ENCODE assay signal across 1 cellular context in the genomic region with DNA sequence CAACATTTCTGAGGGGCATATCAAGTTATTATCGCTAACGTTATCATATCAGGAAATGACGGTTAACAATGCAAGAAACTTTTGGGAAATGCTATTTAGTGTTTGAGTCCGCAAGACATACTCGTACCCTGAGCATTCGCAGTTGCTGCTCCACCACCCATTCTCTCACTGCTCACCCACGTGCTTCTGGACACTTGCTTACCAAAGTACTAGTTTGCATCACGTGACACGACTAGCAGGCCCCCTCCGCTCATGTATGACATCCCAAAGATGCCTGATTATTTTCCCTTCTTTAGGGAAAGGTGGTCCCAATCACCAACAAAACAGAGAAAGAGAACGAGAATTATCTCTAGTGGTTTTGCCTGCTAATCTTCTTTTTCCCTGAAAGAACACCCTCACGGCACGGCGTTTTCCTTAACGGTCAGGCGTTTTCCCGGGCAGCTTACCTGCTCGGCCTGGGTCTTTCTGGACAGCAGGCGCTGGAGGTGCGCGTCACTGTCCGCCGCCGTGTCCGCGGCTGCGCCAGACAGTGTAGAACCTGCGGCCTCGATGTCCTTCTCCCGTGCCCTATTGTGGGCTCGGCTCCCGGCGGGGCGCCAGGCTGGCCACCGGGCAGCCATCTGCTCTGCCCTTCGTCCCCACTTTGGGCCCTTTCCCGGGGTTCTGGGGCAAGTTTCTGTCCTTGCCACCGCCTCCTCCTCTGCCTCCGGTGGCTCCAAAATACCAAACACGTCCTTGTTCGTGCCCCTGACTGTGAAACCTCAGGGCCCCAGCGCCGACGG.
TF ChIP-seq lines count a peak whose summit lies in the region.

Gene SUPV3L1 (plus strand): TSS at position 492 of the 782 bp plus-strand sequence. CDS start 58 bp downstream, at position 550.

TF ChIP-seq in HepG2, 621 proteins besides CTCF, POLR2A, EP300 and RAD21 (continued from another document and continues in another):
- TF ChIP-seq CHD4 (IDR thresholded peaks at IDR 0.05; ENCODE audit: borderline replicate concordance, low read length) (no peak), MAFF (IDR thresholded peaks at IDR 0.05; ENCODE audit: low read depth, low read length) (no peak), ZFP91 (CRISPR knock-in tag; IDR thresholded peaks at IDR 0.05; ENCODE audit: borderline replicate concordance) (peak; percentile 70; the same call in 1 of the 2 replicates), NR2C2 (CRISPR knock-in tag; IDR thresholded peaks at IDR 0.05; ENCODE audit: borderline replicate concordance) (peak; percentile 55; the same call in 1 of the 2 replicates), ZNF549 (CRISPR knock-in tag; IDR thresholded peaks at IDR 0.05) (no peak), ZNF761 (CRISPR knock-in tag; conservative IDR thresholded peaks at IDR 0.05) (no peak), ETV5 (CRISPR knock-in tag; IDR thresholded peaks at IDR 0.05; ENCODE audit: borderline replicate concordance) (0 out of 2 replicates have a peak, but pooled peaks have one; percentile 13), ZSCAN25 (CRISPR knock-in tag; IDR thresholded peaks at IDR 0.05) (peak; percentile 47; the same call in 1 of the 2 replicates), DNMT3B (CRISPR knock-in tag; conservative IDR thresholded peaks at IDR 0.05) (0 out of 2 replicates have a peak, but pooled peaks have one; percentile 62), KAT7 (CRISPR knock-in tag; IDR thresholded peaks at IDR 0.05; ENCODE audit: borderline replicate concordance) (no peak), GTF3A (CRISPR knock-in tag; conservative IDR thresholded peaks at IDR 0.05) (no peak), ZNF737 (CRISPR knock-in tag; IDR thresholded peaks at IDR 0.05; ENCODE audit: borderline replicate concordance) (no peak), FOXM1 (CRISPR knock-in tag; IDR thresholded peaks at IDR 0.05) (no peak), ZEB1 (IDR thresholded peaks at IDR 0.05; ENCODE audit: insufficient replicate concordance, low read depth) (no peak), GRHL1 (CRISPR knock-in tag; conservative IDR thresholded peaks at IDR 0.05) (no peak), ZIK1 (CRISPR knock-in tag; IDR thresholded peaks at IDR 0.05; ENCODE audit: borderline replicate concordance, low read depth) (peak; percentile 30; the same call in 1 of the 2 replicates), ARNT (IDR thresholded peaks at IDR 0.05) (no peak), GABPA (IDR thresholded peaks at IDR 0.05; ENCODE audit: low read depth, low read length) (no peak), GABPA (CRISPR knock-in tag; IDR thresholded peaks at IDR 0.05; ENCODE audit: low read depth) (peak; percentile 54; the same call in 1 of the 2 replicates), ZFP36 (IDR thresholded peaks at IDR 0.05; ENCODE audit: borderline replicate concordance, low read depth, low read length, partially characterized antibody) (no peak), ZNF256 (CRISPR knock-in tag; conservative IDR thresholded peaks at IDR 0.05) (no peak), ATF3 (CRISPR knock-in tag; IDR thresholded peaks at IDR 0.05) (no peak), ZNF740 (CRISPR knock-in tag; IDR thresholded peaks at IDR 0.05) (no peak), HOXA9 (CRISPR knock-in tag; IDR thresholded peaks at IDR 0.05; ENCODE audit: borderline replicate concordance) (no peak), KLF6 (CRISPR knock-in tag; IDR thresholded peaks at IDR 0.05) (no peak), HOXA5 (CRISPR knock-in tag; IDR thresholded peaks at IDR 0.05) (no peak; the same call in 1 of the 2 replicates), ZNF780A (CRISPR knock-in tag; IDR thresholded peaks at IDR 0.05) (no peak), DDIT3 (CRISPR knock-in tag; IDR thresholded peaks at IDR 0.05) (no peak), ZNF136 (CRISPR knock-in tag; IDR thresholded peaks at IDR 0.05; ENCODE audit: low read depth) (no peak), ZNF12 (CRISPR knock-in tag; IDR thresholded peaks at IDR 0.05) (0 out of 2 replicates have a peak, but pooled peaks have one; percentile 10), ZNF496 (CRISPR knock-in tag; IDR thresholded peaks at IDR 0.05; ENCODE audit: insufficient replicate concordance) (no peak), ZNF350 (CRISPR knock-in tag; IDR thresholded peaks at IDR 0.05; ENCODE audit: borderline replicate concordance, low read depth) (peak; percentile 73; the same call in 1 of the 2 replicates), HMG20B (CRISPR knock-in tag; conservative IDR thresholded peaks at IDR 0.05) (no peak), AKAP8 (CRISPR knock-in tag; IDR thresholded peaks at IDR 0.05) (no peak)
- TF ChIP-seq, protein P1, sequence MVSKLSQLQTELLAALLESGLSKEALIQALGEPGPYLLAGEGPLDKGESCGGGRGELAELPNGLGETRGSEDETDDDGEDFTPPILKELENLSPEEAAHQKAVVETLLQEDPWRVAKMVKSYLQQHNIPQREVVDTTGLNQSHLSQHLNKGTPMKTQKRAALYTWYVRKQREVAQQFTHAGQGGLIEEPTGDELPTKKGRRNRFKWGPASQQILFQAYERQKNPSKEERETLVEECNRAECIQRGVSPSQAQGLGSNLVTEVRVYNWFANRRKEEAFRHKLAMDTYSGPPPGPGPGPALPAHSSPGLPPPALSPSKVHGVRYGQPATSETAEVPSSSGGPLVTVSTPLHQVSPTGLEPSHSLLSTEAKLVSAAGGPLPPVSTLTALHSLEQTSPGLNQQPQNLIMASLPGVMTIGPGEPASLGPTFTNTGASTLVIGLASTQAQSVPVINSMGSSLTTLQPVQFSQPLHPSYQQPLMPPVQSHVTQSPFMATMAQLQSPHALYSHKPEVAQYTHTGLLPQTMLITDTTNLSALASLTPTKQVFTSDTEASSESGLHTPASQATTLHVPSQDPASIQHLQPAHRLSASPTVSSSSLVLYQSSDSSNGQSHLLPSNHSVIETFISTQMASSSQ (IDR thresholded peaks at IDR 0.05; ENCODE audit: low read depth) = 0 out of 2 replicates have a peak, but pooled peaks have one; percentile 49
- TF ChIP-seq, protein P1 (CRISPR knock-in tag; IDR thresholded peaks at IDR 0.05; ENCODE audit: borderline replicate concordance) = peak; percentile 28; the same call in 1 of the 2 replicates
- TF ChIP-seq, protein P2, sequence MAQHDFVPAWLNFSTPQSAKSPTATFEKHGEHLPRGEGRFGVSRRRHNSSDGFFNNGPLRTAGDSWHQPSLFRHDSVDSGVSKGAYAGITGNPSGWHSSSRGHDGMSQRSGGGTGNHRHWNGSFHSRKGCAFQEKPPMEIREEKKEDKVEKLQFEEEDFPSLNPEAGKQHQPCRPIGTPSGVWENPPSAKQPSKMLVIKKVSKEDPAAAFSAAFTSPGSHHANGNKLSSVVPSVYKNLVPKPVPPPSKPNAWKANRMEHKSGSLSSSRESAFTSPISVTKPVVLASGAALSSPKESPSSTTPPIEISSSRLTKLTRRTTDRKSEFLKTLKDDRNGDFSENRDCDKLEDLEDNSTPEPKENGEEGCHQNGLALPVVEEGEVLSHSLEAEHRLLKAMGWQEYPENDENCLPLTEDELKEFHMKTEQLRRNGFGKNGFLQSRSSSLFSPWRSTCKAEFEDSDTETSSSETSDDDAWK (CRISPR knock-in tag; IDR thresholded peaks at IDR 0.05) = no peak
- TF ChIP-seq, protein P3, sequence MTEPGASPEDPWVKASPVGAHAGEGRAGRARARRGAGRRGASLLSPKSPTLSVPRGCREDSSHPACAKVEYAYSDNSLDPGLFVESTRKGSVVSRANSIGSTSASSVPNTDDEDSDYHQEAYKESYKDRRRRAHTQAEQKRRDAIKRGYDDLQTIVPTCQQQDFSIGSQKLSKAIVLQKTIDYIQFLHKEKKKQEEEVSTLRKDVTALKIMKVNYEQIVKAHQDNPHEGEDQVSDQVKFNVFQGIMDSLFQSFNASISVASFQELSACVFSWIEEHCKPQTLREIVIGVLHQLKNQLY (CRISPR knock-in tag; IDR thresholded peaks at IDR 0.05) = peak; percentile 79; the same call in 1 of the 2 replicates
- TF ChIP-seq, protein P4, sequence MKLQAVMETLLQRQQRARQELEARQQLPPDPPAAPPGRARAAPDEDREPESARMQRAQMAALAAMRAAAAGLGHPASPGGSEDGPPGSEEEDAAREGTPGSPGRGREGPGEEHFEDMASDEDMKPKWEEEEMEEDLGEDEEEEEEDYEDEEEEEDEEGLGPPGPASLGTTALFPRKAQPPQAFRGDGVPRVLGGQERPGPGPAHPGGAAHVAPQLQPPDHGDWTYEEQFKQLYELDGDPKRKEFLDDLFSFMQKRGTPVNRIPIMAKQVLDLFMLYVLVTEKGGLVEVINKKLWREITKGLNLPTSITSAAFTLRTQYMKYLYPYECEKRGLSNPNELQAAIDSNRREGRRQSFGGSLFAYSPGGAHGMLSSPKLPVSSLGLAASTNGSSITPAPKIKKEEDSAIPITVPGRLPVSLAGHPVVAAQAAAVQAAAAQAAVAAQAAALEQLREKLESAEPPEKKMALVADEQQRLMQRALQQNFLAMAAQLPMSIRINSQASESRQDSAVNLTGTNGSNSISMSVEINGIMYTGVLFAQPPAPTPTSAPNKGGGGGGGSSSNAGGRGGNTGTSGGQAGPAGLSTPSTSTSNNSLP (IDR thresholded peaks at IDR 0.05; ENCODE audit: low read depth, low read length) = 0 out of 2 replicates have a peak, but pooled peaks have one; percentile 36
- TF ChIP-seq, protein P5, sequence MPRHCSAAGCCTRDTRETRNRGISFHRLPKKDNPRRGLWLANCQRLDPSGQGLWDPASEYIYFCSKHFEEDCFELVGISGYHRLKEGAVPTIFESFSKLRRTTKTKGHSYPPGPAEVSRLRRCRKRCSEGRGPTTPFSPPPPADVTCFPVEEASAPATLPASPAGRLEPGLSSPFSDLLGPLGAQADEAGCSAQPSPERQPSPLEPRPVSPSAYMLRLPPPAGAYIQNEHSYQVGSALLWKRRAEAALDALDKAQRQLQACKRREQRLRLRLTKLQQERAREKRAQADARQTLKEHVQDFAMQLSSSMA (CRISPR knock-in tag; IDR thresholded peaks at IDR 0.05) = peak; percentile 53; the same call in 1 of the 2 replicates
- TF ChIP-seq, protein P6, sequence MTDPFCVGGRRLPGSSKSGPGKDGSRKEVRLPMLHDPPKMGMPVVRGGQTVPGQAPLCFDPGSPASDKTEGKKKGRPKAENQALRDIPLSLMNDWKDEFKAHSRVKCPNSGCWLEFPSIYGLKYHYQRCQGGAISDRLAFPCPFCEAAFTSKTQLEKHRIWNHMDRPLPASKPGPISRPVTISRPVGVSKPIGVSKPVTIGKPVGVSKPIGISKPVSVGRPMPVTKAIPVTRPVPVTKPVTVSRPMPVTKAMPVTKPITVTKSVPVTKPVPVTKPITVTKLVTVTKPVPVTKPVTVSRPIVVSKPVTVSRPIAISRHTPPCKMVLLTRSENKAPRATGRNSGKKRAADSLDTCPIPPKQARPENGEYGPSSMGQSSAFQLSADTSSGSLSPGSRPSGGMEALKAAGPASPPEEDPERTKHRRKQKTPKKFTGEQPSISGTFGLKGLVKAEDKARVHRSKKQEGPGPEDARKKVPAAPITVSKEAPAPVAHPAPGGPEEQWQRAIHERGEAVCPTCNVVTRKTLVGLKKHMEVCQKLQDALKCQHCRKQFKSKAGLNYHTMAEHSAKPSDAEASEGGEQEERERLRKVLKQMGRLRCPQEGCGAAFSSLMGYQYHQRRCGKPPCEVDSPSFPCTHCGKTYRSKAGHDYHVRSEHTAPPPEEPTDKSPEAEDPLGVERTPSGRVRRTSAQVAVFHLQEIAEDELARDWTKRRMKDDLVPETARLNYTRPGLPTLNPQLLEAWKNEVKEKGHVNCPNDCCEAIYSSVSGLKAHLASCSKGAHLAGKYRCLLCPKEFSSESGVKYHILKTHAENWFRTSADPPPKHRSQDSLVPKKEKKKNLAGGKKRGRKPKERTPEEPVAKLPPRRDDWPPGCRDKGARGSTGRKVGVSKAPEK (CRISPR knock-in tag; IDR thresholded peaks at IDR 0.05; ENCODE audit: borderline replicate concordance) = no peak
